Comparison of ENCODE assay signal across 10 cellular contexts in the genomic region with DNA sequence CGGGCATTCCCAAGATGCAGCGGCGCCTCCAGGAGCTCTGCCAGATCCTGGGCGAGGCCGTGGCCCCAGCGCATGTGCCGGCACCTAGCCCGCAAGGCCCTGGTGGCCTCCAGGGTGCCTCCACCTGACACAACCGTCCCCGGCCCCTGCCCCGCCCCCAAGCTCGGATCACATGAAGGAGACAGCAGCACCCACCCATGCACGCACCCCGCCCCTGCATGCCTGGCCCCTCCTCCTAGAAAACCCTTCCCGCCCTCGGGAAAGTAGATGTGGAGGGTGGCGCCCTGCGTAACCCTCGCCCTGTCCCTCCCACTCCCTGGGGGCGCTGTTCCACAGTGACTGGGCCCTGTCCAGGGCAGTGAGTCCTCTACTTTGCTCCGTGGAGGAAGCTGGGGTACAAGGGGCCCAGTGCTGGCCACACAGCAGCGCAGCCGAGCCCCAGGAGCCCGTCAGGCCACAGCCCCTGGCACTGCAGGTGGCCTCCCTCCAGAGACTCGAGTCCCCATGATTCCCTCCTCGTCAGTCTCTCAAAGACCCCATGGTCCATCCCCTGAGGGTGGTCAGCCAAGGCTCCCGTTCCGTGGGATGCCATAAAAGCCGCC. TPM values are rescaled to one million over a fixed set of nuclear protein-coding genes. Genes with fewer than 3 reads are reported as not detected.
DNase-seq lines count a peak whose midpoint lies in the region; TF ChIP-seq lines count a peak whose summit lies in the region.
"Not testable (repeated sequence)": the region's sequence is repeated elsewhere in the genome, so short reads cannot be mapped to it uniquely, and the experiment has no call there.
"Had no signal": no experiment of that assay in that cellular context is flagged by ENCODE, and none has a peak within 500 bp of the region (broad histone marks: within the 10 kb centered on the region; RNA-seq: fewer than 3 reads in every experiment).

No MANE protein-coding gene starts in this region.

- H4K20me1 ChIP-seq in smooth muscle cell (ENCODE audit: low read depth), result not testable (repeated sequence)

- H3F3A ChIP-seq in smooth muscle cell (ENCODE audit: low read depth), result not testable (repeated sequence)

- not testable (repeated sequence) for H3K36me3 ChIP-seq in SJCRH30; iPS DF 6.9 (ENCODE audit: control insufficient read depth, insufficient read depth, low read length); smooth muscle cell (ENCODE audit: low read depth)

- WGBS in iPS DF 6.9 (ENCODE audit: insufficient coverage, insufficient read length), result no CpG with 5 or more reads among the region's 29 CpGs
- WGBS in smooth muscle cell (ENCODE audit: low lambda C conversion rate), result 50% methylated on average over 16 of the region's 29 CpGs

- not testable (repeated sequence) for H2AFZ ChIP-seq in smooth muscle cell (ENCODE audit: low read depth)

- not testable (repeated sequence) for H3K9me3 ChIP-seq in SJCRH30 (replicated peaks); iPS DF 6.9 (ENCODE audit: control insufficient read depth, insufficient read depth, low read length); smooth muscle cell (replicated peaks; ENCODE audit: low read depth)

- not testable (repeated sequence) for H3K27me3 ChIP-seq in SJCRH30; iPS DF 6.9 (ENCODE audit: control insufficient read depth, insufficient read depth, low read length); smooth muscle cell (ENCODE audit: low read depth)

- not testable (repeated sequence) for TF ChIP-seq POLR2A in erythroblast (IDR thresholded peaks at IDR 0.05; ENCODE audit: low read length)

- not testable (repeated sequence) for TF ChIP-seq CTCF in smooth muscle cell (IDR thresholded peaks at IDR 0.05; ENCODE audit: borderline replicate concordance, insufficient read depth, poor library complexity, severe bottlenecking)

- H3K4me3 ChIP-seq in SJCRH30 (peak overlapping the region; percentile 44), iPS DF 6.9 (ENCODE audit: low read length) (peak overlapping the region; percentile 42; the same call in 1 of the 2 replicates), smooth muscle cell (peak overlapping the region; percentile 29)

- DNase-seq in ELF-1 (ENCODE audit: low read depth, low spot score) (peak; percentile 74), NCI-H2107 (lab: John Stamatoyannopoulos, UW) (peak; percentile 48), SJCRH30 (peak; percentile 84 to 90), erythroblast (lab: John Stamatoyannopoulos, UW) (peak; percentile 52 to 59), mucosa of gallbladder (ENCODE audit: low spot score) (peak; percentile 80)
- not testable (repeated sequence) for DNase-seq in iPS DF 6.9 (ENCODE audit: low read depth, low spot score); smooth muscle cell (lab: John Stamatoyannopoulos, UW; ENCODE audit: unreplicated experiment)

- not testable (repeated sequence) for H3K79me2 ChIP-seq in smooth muscle cell (ENCODE audit: low read depth)

- H3K9ac ChIP-seq in smooth muscle cell (ENCODE audit: low read depth), result not testable (repeated sequence)

- not testable (repeated sequence) for H3K4me1 ChIP-seq in SJCRH30; iPS DF 6.9 (ENCODE audit: control insufficient read depth, insufficient read depth, low read length); smooth muscle cell (ENCODE audit: low read depth)

- H3K27ac ChIP-seq in SJCRH30; iPS DF 6.9 (ENCODE audit: low read length); smooth muscle cell (ENCODE audit: low read depth): not testable (repeated sequence)

- peak overlapping the region; percentile 76 for H3K4me2 ChIP-seq in smooth muscle cell

RNA-seq across cellular contexts. Expression of gene ABCD1, which starts 19.1 kb away (rescaled TPM):
- total RNA-seq in SJCRH30 (2014; rRNA removed; shearing (Covaris generic)), result 4.8 and 4.9 TPM in 2 replicates
- total RNA-seq in mucosa of gallbladder (18.6 TPM), smooth muscle cell (6.2 and 7.1 TPM in 2 replicates)
- polyA plus RNA-seq in smooth muscle cell, result 9.4 and 10.9 TPM in 2 replicates

RNA-seq across cellular contexts. Expression of gene BCAP31, which starts 19.5 kb away (rescaled TPM):
- total RNA-seq in SJCRH30 (2014; rRNA removed; shearing (Covaris generic)), result 77.9 and 78.0 TPM in 2 replicates
- 221 TPM for total RNA-seq in mucosa of gallbladder
- total RNA-seq in smooth muscle cell, result 128 and 139 TPM in 2 replicates
- 207 and 260 TPM in 2 replicates for polyA plus RNA-seq in smooth muscle cell

RNA-seq across cellular contexts. Expression of gene PLXNB3, which starts 20.3 kb away (rescaled TPM):
- total RNA-seq in SJCRH30 (2014; rRNA removed; shearing (Covaris generic)), result 2.0 and 3.7 TPM in 2 replicates
- total RNA-seq in mucosa of gallbladder, result 65.3 TPM
- total RNA-seq in smooth muscle cell, result 0.58 and 0.67 TPM in 2 replicates
- polyA plus RNA-seq in smooth muscle cell, result 3.9 and 7.8 TPM in 2 replicates
- polyA plus RNA-seq: CD4-positive, CD25-positive, alpha-beta regulatory T cell had no signal

RNA-seq across cellular contexts. Expression of gene SRPK3, which starts 37.1 kb away (rescaled TPM):
- 17.9 and 33.6 TPM in 2 replicates for total RNA-seq in SJCRH30 (2014; rRNA removed; shearing (Covaris generic))
- total RNA-seq in mucosa of gallbladder, result 5.8 TPM
- total RNA-seq in smooth muscle cell, result not detected in 2 replicates
- 0.05 and 1.5 TPM in 2 replicates for polyA plus RNA-seq in smooth muscle cell
- total RNA-seq: activated CD8-positive, alpha-beta T cell treated with anti-CD3 and anti-CD28 coated beads, Interleukin-2, amount 10 ng/mL, durations not matched to agents 7 days and 5 days; CD4-positive, CD25-positive, alpha-beta regulatory T cell; natural killer cell treated with Interleukin-12 subunit alpha and Interleukin-12 subunit beta and Interleukin-15 and Interleukin-18, amount 100 ng/mL, for 72 hours had no signal
- polyA plus RNA-seq: CD4-positive, CD25-positive, alpha-beta regulatory T cell had no signal

RNA-seq across cellular contexts. Expression of gene IDH3G, which starts 50.5 kb away (rescaled TPM):
- total RNA-seq in SJCRH30 (2014; rRNA removed; shearing (Covaris generic)), result 34.3 and 35.0 TPM in 2 replicates
- 51.5 TPM for total RNA-seq in mucosa of gallbladder
- total RNA-seq in smooth muscle cell, result 63.3 and 86.0 TPM in 2 replicates
- polyA plus RNA-seq in smooth muscle cell, result 88.9 and 89.7 TPM in 2 replicates

Comparison
In these comparisons a context has a peak if more than half of its experiments do, and no peak if none do; other contexts are left out.
1. RNA of gene PLXNB3, which starts 20.3 kb away (total RNA-seq): 65.3 TPM in mucosa of gallbladder (single experiment); 2.0 to 3.7 TPM in SJCRH30 and 0.58 to 0.67 TPM in smooth muscle cell; every median in the first group is over 10 times any median in the second.
2. Peak in every context shown above with its lines, with median percentiles within 50 percentile points of each other: H3K4me3 ChIP-seq.